1 cellular context compared by ENCODE assay signal in the genomic region with DNA sequence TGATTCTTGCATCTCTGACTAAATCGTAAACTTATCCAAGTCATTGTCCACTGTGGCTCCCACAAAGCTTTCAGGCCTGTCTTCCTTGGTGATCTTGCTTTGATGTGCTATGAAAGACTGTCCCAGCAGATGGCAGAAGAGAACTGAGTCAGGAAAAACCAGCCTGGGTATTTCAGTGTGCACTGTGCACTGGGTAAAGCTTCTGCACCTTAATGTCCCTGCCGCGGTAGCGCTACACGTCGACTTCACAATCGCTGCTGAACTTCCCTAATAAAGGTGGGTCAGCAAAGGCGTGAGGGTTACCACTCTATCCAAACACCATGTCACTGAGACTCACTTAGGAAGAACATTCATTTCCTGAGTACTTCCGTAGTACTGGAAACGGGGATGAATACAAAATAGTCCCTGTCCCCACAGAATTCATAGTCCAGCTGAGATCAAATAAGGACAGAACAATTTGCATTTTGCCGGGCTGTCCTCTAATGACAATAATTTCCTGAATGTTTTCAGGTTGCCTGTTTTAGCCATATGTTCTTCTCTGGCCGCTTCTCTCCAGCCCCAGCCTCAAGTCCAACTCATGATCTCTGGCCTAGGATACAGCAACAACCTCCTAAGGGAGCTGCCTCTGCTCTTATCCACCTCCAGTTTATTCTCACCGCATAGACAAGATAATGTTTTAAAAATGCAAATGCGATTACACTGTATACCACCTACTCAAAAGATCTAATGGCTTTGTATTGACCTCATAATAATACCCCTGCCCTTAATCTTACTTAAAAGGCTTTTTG.
TF ChIP-seq lines count a peak whose summit lies in the region.

No MANE protein-coding gene starts in this region.

TF ChIP-seq in SK-N-SH treated with all-trans-retinoic acid at 6 μM for 48 hours, 23 proteins besides CTCF, POLR2A, EP300 and RAD21 (continued from another document):
- TF ChIP-seq, protein P1, sequence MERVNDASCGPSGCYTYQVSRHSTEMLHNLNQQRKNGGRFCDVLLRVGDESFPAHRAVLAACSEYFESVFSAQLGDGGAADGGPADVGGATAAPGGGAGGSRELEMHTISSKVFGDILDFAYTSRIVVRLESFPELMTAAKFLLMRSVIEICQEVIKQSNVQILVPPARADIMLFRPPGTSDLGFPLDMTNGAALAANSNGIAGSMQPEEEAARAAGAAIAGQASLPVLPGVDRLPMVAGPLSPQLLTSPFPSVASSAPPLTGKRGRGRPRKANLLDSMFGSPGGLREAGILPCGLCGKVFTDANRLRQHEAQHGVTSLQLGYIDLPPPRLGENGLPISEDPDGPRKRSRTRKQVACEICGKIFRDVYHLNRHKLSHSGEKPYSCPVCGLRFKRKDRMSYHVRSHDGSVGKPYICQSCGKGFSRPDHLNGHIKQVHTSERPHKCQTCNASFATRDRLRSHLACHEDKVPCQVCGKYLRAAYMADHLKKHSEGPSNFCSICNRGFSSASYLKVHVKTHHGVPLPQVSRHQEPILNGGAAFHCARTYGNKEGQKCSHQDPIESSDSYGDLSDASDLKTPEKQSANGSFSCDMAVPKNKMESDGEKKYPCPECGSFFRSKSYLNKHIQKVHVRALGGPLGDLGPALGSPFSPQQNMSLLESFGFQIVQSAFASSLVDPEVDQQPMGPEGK (CRISPR knock-in tag; IDR thresholded peaks at IDR 0.05; ENCODE audit: borderline replicate concordance): no peak
- TF ChIP-seq PPARA (CRISPR knock-in tag; IDR thresholded peaks at IDR 0.05; ENCODE audit: borderline replicate concordance): no peak
- no peak for TF ChIP-seq RARB (CRISPR knock-in tag; IDR thresholded peaks at IDR 0.05)
- no peak for TF ChIP-seq SNAI2 (CRISPR knock-in tag; IDR thresholded peaks at IDR 0.05)
